9 cellular contexts compared by ENCODE assay signal in the genomic region with DNA sequence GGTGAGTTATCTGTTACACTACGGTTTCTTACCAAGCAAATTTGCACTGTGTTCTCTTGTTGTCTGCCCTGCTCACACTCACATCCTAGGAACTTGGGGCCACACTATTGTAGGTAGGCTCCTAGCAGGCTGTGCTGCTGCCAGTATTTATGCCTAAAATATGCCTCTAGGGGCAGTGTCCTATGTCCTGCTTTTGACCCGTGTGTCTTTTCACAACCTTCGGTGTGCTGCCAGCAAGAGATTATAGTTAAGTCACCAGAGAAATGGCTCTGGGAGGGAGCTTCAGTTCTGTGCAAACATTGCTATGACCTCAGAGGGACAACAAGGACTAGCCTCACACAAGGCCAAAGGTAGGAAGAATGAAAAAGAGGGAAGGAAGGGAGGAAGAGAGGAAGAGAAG. TPM values are rescaled to one million over a fixed set of nuclear protein-coding genes. Genes with fewer than 3 reads are reported as not detected.
DNase-seq lines count a peak whose midpoint lies in the region; ATAC-seq and TF ChIP-seq lines count a peak whose summit lies in the region.
"Had no signal": no experiment of that assay in that cellular context is flagged by ENCODE, and none has a peak within 500 bp of the region (broad histone marks: within the 10 kb centered on the region; RNA-seq: fewer than 3 reads in every experiment).

No MANE protein-coding gene starts in this region.

- ATAC-seq in HG03025 (IDR thresholded peaks at IDR 0.05; ENCODE audit: low FRiP score, unreplicated experiment): peak; percentile 69
- ATAC-seq in memory B cell (ENCODE audit: low read depth): peak; percentile 38

- TF ChIP-seq EP300 in stomach (IDR thresholded peaks at IDR 0.05): no peak

- no peak overlapping the region for H3K27ac Mint-ChIP-seq in memory B cell
- H3K27ac Mint-ChIP-seq: CD4-positive, CD25-positive, alpha-beta regulatory T cell had no signal

- DNase-seq in NCI-H82 (lab: John Stamatoyannopoulos, UW) (peak; percentile 59), NCI-H82 treated with DMSO at 0.1 percent for 48 hours (lab: John Stamatoyannopoulos, UW; ENCODE audit: unreplicated experiment) (no peak), SK-MEL-5 (ENCODE audit: low read depth, low spot score) (peak; percentile 35), memory B cell (ENCODE audit: low spot score in 2 of 2) (no peak), stomach (no peak), COLO668 (lab: John Stamatoyannopoulos, UW; ENCODE audit: unreplicated experiment) (no peak), globus pallidus (ENCODE audit: low spot score) (no peak)

- H3K27me3 Mint-ChIP-seq in memory B cell: peaks cover 5% of the 10 kb centered on the region

- H3K27me3 ChIP-seq in stomach: no peaks in the 10 kb centered on the region

- no peak overlapping the region for H3K4me3 Mint-ChIP-seq in memory B cell
- H3K4me3 Mint-ChIP-seq: CD4-positive, CD25-positive, alpha-beta regulatory T cell had no signal

- no peak overlapping the region for H3K4me3 ChIP-seq in stomach

- in situ Hi-C loops in SK-MEL-5 (cut with HindIII; ENCODE audit: low pct_unique_long_range_greater_than_20kb, low sequenced_read_pairs): no loop called here

- H3K27ac ChIP-seq in stomach: no peak overlapping the region

- H3K4me1 Mint-ChIP-seq in memory B cell: no peaks in the 10 kb centered on the region
- H3K4me1 Mint-ChIP-seq: CD4-positive, CD25-positive, alpha-beta regulatory T cell had no signal

- intact Hi-C loops in stomach (cut with DNase I; ENCODE audit: low total_unique reads): no loop called here

- no peak for TF ChIP-seq CTCF in stomach (IDR thresholded peaks at IDR 0.05)

- WGBS in stomach, 5 donors: 28 to 51% (median 35%) methylated on average over 3 of the region's 3 CpGs

- H3K9me3 ChIP-seq in stomach: no peaks in the 10 kb centered on the region

- no peak for TF ChIP-seq POLR2A in stomach (IDR thresholded peaks at IDR 0.05)

- no peaks in the 10 kb centered on the region for H3K4me1 ChIP-seq in stomach

- H3K36me3 ChIP-seq in stomach: no peaks in the 10 kb centered on the region

- H3K36me3 Mint-ChIP-seq in memory B cell: no peaks in the 10 kb centered on the region
- H3K36me3 Mint-ChIP-seq: CD4-positive, CD25-positive, alpha-beta regulatory T cell had no signal

- H3K9me3 Mint-ChIP-seq in memory B cell: no peaks in the 10 kb centered on the region
- H3K9me3 Mint-ChIP-seq: CD4-positive, CD25-positive, alpha-beta regulatory T cell had no signal

RNA-seq across cellular contexts. Expression of a gene that starts 8.9 kb away (rescaled TPM):
- not detected in 2 replicates for total RNA-seq in SK-MEL-5 (2014; rRNA removed; shearing (Covaris generic))
- polyA plus RNA-seq in SK-MEL-5 (2015; cell fraction: cytosol; rRNA removed): not detected in 2 replicates
- not detected in 2 replicates for polyA plus RNA-seq in SK-MEL-5 (2015; cell fraction: nucleus; rRNA removed)
- not detected for total RNA-seq in stomach
- not detected for polyA plus RNA-seq in stomach
- total RNA-seq: CD4-positive, CD25-positive, alpha-beta regulatory T cell had no signal
- polyA plus RNA-seq: CD4-positive, CD25-positive, alpha-beta regulatory T cell had no signal

RNA-seq across cellular contexts. Expression of a gene that starts 25.6 kb away (rescaled TPM):
- not detected in 2 replicates for total RNA-seq in SK-MEL-5 (2014; rRNA removed; shearing (Covaris generic))
- not detected in 2 replicates for polyA plus RNA-seq in SK-MEL-5 (2015; cell fraction: cytosol; rRNA removed)
- polyA plus RNA-seq in SK-MEL-5 (2015; cell fraction: nucleus; rRNA removed): not detected in 2 replicates
- not detected for total RNA-seq in stomach
- not detected for polyA plus RNA-seq in stomach
- total RNA-seq: CD4-positive, CD25-positive, alpha-beta regulatory T cell had no signal
- polyA plus RNA-seq: CD4-positive, CD25-positive, alpha-beta regulatory T cell had no signal

RNA-seq across cellular contexts. Expression of a gene that starts 28.4 kb away (rescaled TPM):
- not detected in 2 replicates for total RNA-seq in SK-MEL-5 (2014; rRNA removed; shearing (Covaris generic))
- polyA plus RNA-seq in SK-MEL-5 (2015; cell fraction: cytosol; rRNA removed): not detected in 2 replicates
- polyA plus RNA-seq in SK-MEL-5 (2015; cell fraction: nucleus; rRNA removed): not detected in 2 replicates
- not detected for total RNA-seq in stomach
- not detected for polyA plus RNA-seq in stomach
- total RNA-seq: CD4-positive, CD25-positive, alpha-beta regulatory T cell had no signal
- polyA plus RNA-seq: CD4-positive, CD25-positive, alpha-beta regulatory T cell had no signal

RNA-seq across cellular contexts. Expression of a gene that starts 46.0 kb away (rescaled TPM):
- total RNA-seq in SK-MEL-5 (2014; rRNA removed; shearing (Covaris generic)): not detected in 2 replicates
- not detected in 2 replicates for polyA plus RNA-seq in SK-MEL-5 (2015; cell fraction: cytosol; rRNA removed)
- polyA plus RNA-seq in SK-MEL-5 (2015; cell fraction: nucleus; rRNA removed): not detected in 2 replicates
- not detected for total RNA-seq in stomach
- not detected for polyA plus RNA-seq in stomach
- total RNA-seq: CD4-positive, CD25-positive, alpha-beta regulatory T cell had no signal
- polyA plus RNA-seq: CD4-positive, CD25-positive, alpha-beta regulatory T cell had no signal

Comparison
In these comparisons a context has a peak if more than half of its experiments do, and no peak if none do; other contexts are left out.
1. DNase-seq: peak in NCI-H82 (single experiment) and SK-MEL-5 (single experiment); none in NCI-H82 treated with DMSO at 0.1 percent for 48 hours (single experiment), memory B cell (0 of 2), stomach (single experiment), COLO668 (single experiment) and globus pallidus (single experiment).